Comparison of ENCODE assay signal across 1 cellular context in the genomic region with DNA sequence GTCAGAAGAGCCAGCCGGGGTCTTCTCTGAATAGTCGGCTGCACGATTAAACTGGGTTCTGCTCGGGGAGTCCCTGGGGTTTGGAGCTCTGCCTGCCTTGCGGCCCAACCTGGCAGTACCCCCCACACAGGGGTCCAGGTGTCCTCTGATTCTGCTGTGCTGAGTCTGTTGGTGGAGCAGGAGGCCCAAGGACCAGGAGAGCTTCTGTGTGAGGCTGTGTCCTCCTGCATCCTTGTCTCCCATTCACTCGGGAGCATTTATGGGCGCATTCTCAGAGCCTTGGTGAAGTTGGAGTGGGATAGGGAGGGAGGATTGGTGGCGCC.
A peak's percentile ranks its signal among the peaks of the same experiment; 100 is the strongest.
TF ChIP-seq lines count a peak whose summit lies in the region.

No MANE protein-coding gene starts in this region.

TF ChIP-seq in K562, 482 proteins besides CTCF, POLR2A, EP300 and RAD21 (continued from another document):
- TF ChIP-seq PBX2 (CRISPR knock-in tag; IDR thresholded peaks at IDR 0.05; ENCODE audit: low read depth) (no peak), PBX2 (tag; conservative IDR thresholded peaks at IDR 0.05; ENCODE audit: low read depth) (no peak), RBM22 (IDR thresholded peaks at IDR 0.05; ENCODE audit: low read depth, low read length, poor library complexity, severe bottlenecking) (no peak), RBFOX2 (IDR thresholded peaks at IDR 0.05; ENCODE audit: low read depth, low read length) (0 out of 2 replicates have a peak, but pooled peaks have one; percentile 4), CCNT2 (IDR thresholded peaks at IDR 0.05; ENCODE audit: borderline replicate concordance, extremely low read depth, insufficient read length, low read depth, low read length) (no peak), YBX1 (IDR thresholded peaks at IDR 0.05) (no peak), ZNF431 (CRISPR knock-in tag; IDR thresholded peaks at IDR 0.05) (no peak), ELF1 (tag; IDR thresholded peaks at IDR 0.05) (no peak), ZZZ3 (IDR thresholded peaks at IDR 0.05) (no peak), MED1 (CRISPR knock-in tag; IDR thresholded peaks at IDR 0.05; ENCODE audit: borderline replicate concordance) (no peak), CXXC5 (CRISPR knock-in tag; IDR thresholded peaks at IDR 0.05) (0 out of 2 replicates have a peak, but pooled peaks have one; percentile 1), PRMT5 (CRISPR knock-in tag; IDR thresholded peaks at IDR 0.05) (no peak), ZNF830 (CRISPR knock-in tag; IDR thresholded peaks at IDR 0.05) (no peak), GTF2A2 (tag; IDR thresholded peaks at IDR 0.05) (no peak), MGA (IDR thresholded peaks at IDR 0.05) (0 out of 2 replicates have a peak, but pooled peaks have one; percentile 2), CBX1 (IDR thresholded peaks at IDR 0.05; ENCODE audit: low read depth) (no peak), ZNF408 (CRISPR knock-in tag; IDR thresholded peaks at IDR 0.05; ENCODE audit: low read depth) (no peak), RBBP5 (IDR thresholded peaks at IDR 0.05; ENCODE audit: borderline replicate concordance, insufficient read depth, low read length, poor library complexity, severe bottlenecking) (no peak), MTA3 (IDR thresholded peaks at IDR 0.05; ENCODE audit: borderline replicate concordance) (no peak)
- TF ChIP-seq, protein P1, sequence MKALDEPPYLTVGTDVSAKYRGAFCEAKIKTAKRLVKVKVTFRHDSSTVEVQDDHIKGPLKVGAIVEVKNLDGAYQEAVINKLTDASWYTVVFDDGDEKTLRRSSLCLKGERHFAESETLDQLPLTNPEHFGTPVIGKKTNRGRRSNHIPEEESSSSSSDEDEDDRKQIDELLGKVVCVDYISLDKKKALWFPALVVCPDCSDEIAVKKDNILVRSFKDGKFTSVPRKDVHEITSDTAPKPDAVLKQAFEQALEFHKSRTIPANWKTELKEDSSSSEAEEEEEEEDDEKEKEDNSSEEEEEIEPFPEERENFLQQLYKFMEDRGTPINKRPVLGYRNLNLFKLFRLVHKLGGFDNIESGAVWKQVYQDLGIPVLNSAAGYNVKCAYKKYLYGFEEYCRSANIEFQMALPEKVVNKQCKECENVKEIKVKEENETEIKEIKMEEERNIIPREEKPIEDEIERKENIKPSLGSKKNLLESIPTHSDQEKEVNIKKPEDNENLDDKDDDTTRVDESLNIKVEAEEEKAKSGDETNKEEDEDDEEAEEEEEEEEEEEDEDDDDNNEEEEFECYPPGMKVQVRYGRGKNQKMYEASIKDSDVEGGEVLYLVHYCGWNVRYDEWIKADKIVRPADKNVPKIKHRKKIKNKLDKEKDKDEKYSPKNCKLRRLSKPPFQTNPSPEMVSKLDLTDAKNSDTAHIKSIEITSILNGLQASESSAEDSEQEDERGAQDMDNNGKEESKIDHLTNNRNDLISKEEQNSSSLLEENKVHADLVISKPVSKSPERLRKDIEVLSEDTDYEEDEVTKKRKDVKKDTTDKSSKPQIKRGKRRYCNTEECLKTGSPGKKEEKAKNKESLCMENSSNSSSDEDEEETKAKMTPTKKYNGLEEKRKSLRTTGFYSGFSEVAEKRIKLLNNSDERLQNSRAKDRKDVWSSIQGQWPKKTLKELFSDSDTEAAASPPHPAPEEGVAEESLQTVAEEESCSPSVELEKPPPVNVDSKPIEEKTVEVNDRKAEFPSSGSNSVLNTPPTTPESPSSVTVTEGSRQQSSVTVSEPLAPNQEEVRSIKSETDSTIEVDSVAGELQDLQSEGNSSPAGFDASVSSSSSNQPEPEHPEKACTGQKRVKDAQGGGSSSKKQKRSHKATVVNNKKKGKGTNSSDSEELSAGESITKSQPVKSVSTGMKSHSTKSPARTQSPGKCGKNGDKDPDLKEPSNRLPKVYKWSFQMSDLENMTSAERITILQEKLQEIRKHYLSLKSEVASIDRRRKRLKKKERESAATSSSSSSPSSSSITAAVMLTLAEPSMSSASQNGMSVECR (CRISPR knock-in tag; IDR thresholded peaks at IDR 0.05): no peak
- TF ChIP-seq, protein P2, sequence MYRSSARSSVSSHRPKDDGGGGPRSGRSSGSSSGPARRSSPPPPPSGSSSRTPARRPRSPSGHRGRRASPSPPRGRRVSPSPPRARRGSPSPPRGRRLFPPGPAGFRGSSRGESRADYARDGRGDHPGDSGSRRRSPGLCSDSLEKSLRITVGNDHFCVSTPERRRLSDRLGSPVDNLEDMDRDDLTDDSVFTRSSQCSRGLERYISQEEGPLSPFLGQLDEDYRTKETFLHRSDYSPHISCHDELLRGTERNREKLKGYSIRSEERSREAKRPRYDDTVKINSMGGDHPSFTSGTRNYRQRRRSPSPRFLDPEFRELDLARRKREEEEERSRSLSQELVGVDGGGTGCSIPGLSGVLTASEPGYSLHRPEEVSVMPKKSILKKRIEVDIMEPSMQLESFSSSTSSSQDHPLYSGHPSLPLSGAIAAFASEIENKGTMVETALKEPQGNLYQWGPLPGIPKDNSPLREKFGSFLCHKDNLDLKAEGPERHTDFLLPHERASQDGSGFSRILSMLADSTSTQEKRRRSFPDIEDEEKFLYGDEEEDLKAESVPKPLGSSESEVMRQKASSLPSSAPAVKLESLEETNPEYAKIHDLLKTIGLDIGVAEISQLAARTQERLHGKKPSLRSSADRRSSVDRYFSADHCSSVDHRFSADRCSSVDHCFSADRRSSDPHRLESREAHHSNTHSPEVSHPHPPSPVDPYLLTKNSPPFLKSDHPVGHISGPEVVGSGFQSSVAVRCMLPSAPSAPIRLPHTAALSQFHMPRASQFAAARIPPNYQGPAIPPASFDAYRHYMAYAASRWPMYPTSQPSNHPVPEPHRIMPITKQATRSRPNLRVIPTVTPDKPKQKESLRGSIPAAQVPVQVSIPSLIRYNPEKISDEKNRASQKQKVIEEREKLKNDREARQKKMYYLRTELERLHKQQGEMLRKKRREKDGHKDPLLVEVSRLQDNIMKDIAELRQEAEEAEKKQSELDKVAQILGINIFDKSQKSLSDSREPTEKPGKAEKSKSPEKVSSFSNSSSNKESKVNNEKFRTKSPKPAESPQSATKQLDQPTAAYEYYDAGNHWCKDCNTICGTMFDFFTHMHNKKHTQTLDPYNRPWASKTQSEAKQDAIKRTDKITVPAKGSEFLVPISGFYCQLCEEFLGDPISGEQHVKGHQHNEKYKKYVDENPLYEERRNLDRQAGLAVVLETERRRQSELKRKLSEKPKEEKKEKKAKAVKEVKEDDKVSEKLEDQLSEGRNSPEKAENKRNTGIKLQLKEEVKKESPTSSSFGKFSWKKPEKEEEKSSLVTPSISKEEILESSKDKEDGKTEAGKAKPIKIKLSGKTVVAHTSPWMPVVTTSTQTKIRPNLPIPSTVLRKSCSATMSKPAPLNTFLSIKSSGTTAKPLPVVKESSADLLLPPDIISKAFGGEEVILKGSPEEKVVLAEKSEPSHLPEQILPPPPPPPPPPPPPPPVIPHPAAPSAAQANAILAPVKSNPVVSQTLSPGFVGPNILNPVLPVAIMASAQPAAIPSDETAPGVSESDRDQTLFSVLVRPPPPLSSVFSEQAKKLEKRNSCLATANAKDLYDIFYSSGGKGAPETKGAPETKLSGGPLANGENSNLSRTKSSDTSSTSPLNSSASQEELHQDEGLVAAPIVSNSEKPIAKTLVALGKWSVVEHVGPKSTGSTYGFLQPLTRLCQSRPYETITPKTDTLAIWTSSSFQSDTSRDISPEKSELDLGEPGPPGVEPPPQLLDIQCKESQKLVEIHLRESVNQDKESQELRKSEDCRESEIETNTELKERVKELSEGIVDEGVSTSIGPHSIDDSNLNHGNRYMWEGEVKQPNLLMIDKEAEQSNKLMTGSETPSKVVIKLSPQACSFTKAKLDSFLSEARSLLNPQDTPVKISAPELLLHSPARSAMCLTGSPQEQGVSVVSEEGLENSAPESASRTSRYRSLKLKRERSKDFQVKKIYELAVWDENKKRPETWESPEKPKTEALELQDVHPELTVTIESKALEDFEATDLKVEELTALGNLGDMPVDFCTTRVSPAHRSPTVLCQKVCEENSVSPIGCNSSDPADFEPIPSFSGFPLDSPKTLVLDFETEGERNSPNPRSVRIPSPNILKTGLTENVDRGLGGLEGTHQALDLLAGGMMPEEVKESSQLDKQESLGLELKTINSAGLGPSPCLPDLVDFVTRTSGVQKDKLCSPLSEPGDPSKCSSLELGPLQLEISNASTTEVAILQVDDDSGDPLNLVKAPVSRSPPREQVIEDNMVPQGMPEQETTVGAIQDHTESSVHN (IDR thresholded peaks at IDR 0.05; ENCODE audit: borderline replicate concordance in 1 of 2, low read depth in 1 of 2): no peak
